15 cellular contexts compared by ENCODE assay signal in the genomic region with DNA sequence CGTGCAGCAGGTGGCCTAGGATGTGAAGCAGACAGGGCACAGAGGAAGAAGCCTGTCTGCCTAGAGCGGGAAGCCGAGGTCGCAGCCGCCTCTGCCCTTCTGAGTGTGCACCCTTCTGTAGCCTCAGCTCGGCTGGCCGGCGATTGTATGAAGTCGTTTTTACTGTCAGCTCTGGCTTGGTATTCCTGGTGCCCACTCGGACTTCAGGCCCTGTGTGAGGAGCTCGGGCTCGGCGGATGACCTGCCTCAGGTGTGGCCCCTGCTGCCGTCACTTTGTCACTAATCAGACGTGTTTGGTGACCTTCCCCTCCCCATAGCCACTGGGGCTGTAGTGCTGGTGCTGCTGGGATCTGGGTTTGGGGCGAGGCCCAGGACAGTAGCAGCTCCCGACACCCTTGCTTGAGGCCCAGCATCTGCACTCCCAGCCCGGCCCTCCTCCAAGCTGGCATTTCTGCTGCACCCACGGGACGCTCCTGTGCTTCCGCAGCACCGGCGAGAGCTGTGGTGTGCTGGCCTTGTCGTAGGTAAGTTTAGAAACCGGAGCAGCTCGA. TPM values are rescaled to one million over a fixed set of nuclear protein-coding genes. Genes with fewer than 3 reads are reported as not detected.
DNase-seq lines count a peak whose midpoint lies in the region; ATAC-seq and TF ChIP-seq lines count a peak whose summit lies in the region.
"Had no signal": no experiment of that assay in that cellular context is flagged by ENCODE, and none has a peak within 500 bp of the region (broad histone marks: within the 10 kb centered on the region; RNA-seq: fewer than 3 reads in every experiment).

No MANE protein-coding gene starts in this region.

- H3K9me3 Mint-ChIP-seq in brain (no peaks in the 10 kb centered on the region), mesothelial cell of epicardium (no peaks in the 10 kb centered on the region)
- H3K9me3 Mint-ChIP-seq: activated T-helper 1 cell treated with anti-CD3 and anti-CD28 coated beads, Interleukin-12 subunit alpha, Interleukin-12 subunit beta, Interleukin-2, Interleukin-4 antibody, amounts not matched to agents 30 ng/mL and 10 ng/mL and 1 ng/mL, durations not matched to agents 14 hours and 24 hours and 36 hours had no signal

- H3K27me3 ChIP-seq in sigmoid colon (no peaks in the 10 kb centered on the region), testis (no peaks in the 10 kb centered on the region)
- H3K27me3 ChIP-seq: body of pancreas had no signal

- peak; percentile 5 for ATAC-seq in left ventricle myocardium superior
- ATAC-seq: PC-3, T-helper 17 cell had no signal

- H3K27ac Mint-ChIP-seq in brain (peak overlapping the region in 4 of 5 experiments; percentile 23 to 97 (median 71)), mesothelial cell of epicardium (no peak overlapping the region)
- H3K27ac Mint-ChIP-seq: activated T-helper 1 cell treated with anti-CD3 and anti-CD28 coated beads, Interleukin-12 subunit alpha, Interleukin-12 subunit beta, Interleukin-2, Interleukin-4 antibody, amounts not matched to agents 30 ng/mL and 10 ng/mL and 1 ng/mL, durations not matched to agents 14 hours and 24 hours and 36 hours; T-helper 17 cell had no signal

- H3K36me3 ChIP-seq in sigmoid colon, result peaks cover 0 to 4% (median 0%) of the 10 kb centered on the region in 4 donors
- H3K36me3 ChIP-seq in testis (ENCODE audit: low read depth, missing control alignments), result no peaks in the 10 kb centered on the region

- TF ChIP-seq CTCF in brain (conservative IDR thresholded peaks at IDR 0.05) (no peak), sigmoid colon (IDR thresholded peaks at IDR 0.05) (no peak), mesothelial cell of epicardium (IDR thresholded peaks at IDR 0.05; ENCODE audit: unreplicated experiment) (no peak), testis (IDR thresholded peaks at IDR 0.05) (no peak)

- H3K36me3 Mint-ChIP-seq in brain (peaks cover 40% of the 10 kb centered on the region), mesothelial cell of epicardium (peaks cover 14% of the 10 kb centered on the region)

- 90 to 92% methylated on average over 26 of the region's 26 CpGs for WGBS in sigmoid colon, 2 donors
- 81% methylated on average over 26 of the region's 26 CpGs; no CpG with 5 or more reads in 1 of the 2 donors for WGBS in testis, 2 donors

- TF ChIP-seq EP300 in sigmoid colon (IDR thresholded peaks at IDR 0.05), result no peak

- DNase-seq in AG08395 (ENCODE audit: low spot score) (peak; percentile 5), left ventricle myocardium superior (peak; percentile 52), sigmoid colon (peak; percentile 68), mesothelial cell of epicardium (ENCODE audit: low spot score in 2 of 2, unreplicated experiment in 2 of 2) (no peak), testis (no peak), LoVo (ENCODE audit: low spot score) (no peak)
- DNase-seq in stimulated activated CD4-positive, alpha-beta T cell treated with anti-CD3 and anti-CD28 coated beads, Interleukin-2, amount 100 ng/mL, for 48 hours, result no peak
- DNase-seq: activated CD4-positive, alpha-beta T cell treated with anti-CD3 and anti-CD28 coated beads, Interleukin-2, amount 50 U/mL, for 1 hour; NCI-H345; PC-3; T-helper 17 cell had no signal

- H3K9me3 ChIP-seq in sigmoid colon (no peaks in the 10 kb centered on the region), testis (no peaks in the 10 kb centered on the region)
- H3K9me3 ChIP-seq: body of pancreas had no signal

- H3K27me3 Mint-ChIP-seq in brain (peaks cover 9% of the 10 kb centered on the region), mesothelial cell of epicardium (ENCODE audit: low read depth) (no peaks in the 10 kb centered on the region)
- H3K27me3 Mint-ChIP-seq: T-helper 17 cell had no signal

- H3K4me1 Mint-ChIP-seq in brain (peaks cover 54% of the 10 kb centered on the region), mesothelial cell of epicardium (peaks cover 11% of the 10 kb centered on the region)

- intact Hi-C loops in left ventricle myocardium superior (cut with micrococcal nuclease), result no loop called here
- intact Hi-C loops in sigmoid colon (cut with DNase I), result loop anchor here (2.0 to 10.0 kb wide), 3 partner anchors 114 to 487 kb away; partner anchors contain the start of gene ADARB1
- intact Hi-C loops in testis (cut with DNase I; ENCODE audit: low total_unique reads), result no loop called here

- TF ChIP-seq POLR2A in sigmoid colon (IDR thresholded peaks at IDR 0.05), result no peak
- no peak for TF ChIP-seq POLR2A in testis (IDR thresholded peaks at IDR 0.05)

- H3K4me3 Mint-ChIP-seq in brain (no peak overlapping the region), mesothelial cell of epicardium (no peak overlapping the region)
- H3K4me3 Mint-ChIP-seq: activated T-helper 1 cell treated with anti-CD3 and anti-CD28 coated beads, Interleukin-12 subunit alpha, Interleukin-12 subunit beta, Interleukin-2, Interleukin-4 antibody, amounts not matched to agents 30 ng/mL and 10 ng/mL and 1 ng/mL, durations not matched to agents 14 hours and 24 hours and 36 hours; T-helper 17 cell had no signal

- H3K4me1 ChIP-seq in sigmoid colon (peaks cover 0 to 76% (median 62%) of the 10 kb centered on the region in 4 donors), testis (peaks cover 26% of the 10 kb centered on the region)
- H3K4me1 ChIP-seq: body of pancreas had no signal

- peak overlapping the region; percentile 79 to 91 (median 86) for H3K27ac ChIP-seq in sigmoid colon
- H3K27ac ChIP-seq in testis, result no peak overlapping the region
- H3K27ac ChIP-seq: epithelial cell of prostate had no signal

- H3K4me3 ChIP-seq in sigmoid colon (peak overlapping the region in 3 of 4 donors; percentile 9 to 27 (median 26)), testis (no peak overlapping the region)
- H3K4me3 ChIP-seq: body of pancreas had no signal

RNA-seq across cellular contexts. Expression of gene SLX9, which starts 18.1 kb away (rescaled TPM):
- 33.7 TPM for polyA plus RNA-seq in brain (ENCODE audit: insufficient read depth, low read depth, low replicate concordance)
- 69.9 TPM for total RNA-seq in left ventricle myocardium superior
- 10 to 100 TPM; 18.3 to 38.8 (median 22.0) TPM for total RNA-seq in sigmoid colon
- polyA plus RNA-seq in sigmoid colon, result 10 to 100 TPM in 2 of 3 donors, 1 to 10 TPM in 1; 9.7 to 31.9 (median 15.0) TPM
- total RNA-seq in mesothelial cell of epicardium, result 30.6 to 32.3 TPM (median 31.8 TPM) in 3 replicates
- total RNA-seq in testis, result 10 to 100 TPM; 30.8 to 31.9 TPM
- 46.2 TPM for polyA plus RNA-seq in testis (ENCODE audit: insufficient read depth, low read depth, low replicate concordance)

RNA-seq across cellular contexts. Expression of gene ITGB2, which starts 37.3 kb away (rescaled TPM):
- 11.3 TPM for polyA plus RNA-seq in brain (ENCODE audit: insufficient read depth, low read depth, low replicate concordance)
- 26.5 TPM for total RNA-seq in left ventricle myocardium superior
- total RNA-seq in sigmoid colon, result 10 to 100 TPM; 14.7 to 82.0 (median 48.5) TPM
- 100 to 1,000 TPM in 1 of 3 donors, 10 to 100 TPM in 2; 21.0 to 103 (median 60.5) TPM for polyA plus RNA-seq in sigmoid colon
- total RNA-seq in mesothelial cell of epicardium, result 0.61 to 1.4 TPM (median 0.74 TPM) in 3 replicates
- total RNA-seq in testis, result 10 to 100 TPM in 1 of 2 donors, 1 to 10 TPM in 1; 5.6 to 29.5 TPM
- polyA plus RNA-seq in testis (ENCODE audit: insufficient read depth, low read depth, low replicate concordance), result 27.4 TPM

Comparison
In these comparisons a context has a peak if more than half of its experiments do, and no peak if none do; other contexts are left out.
1. DNase-seq: peak in AG08395 (single experiment), left ventricle myocardium superior (single experiment) and sigmoid colon (single experiment); none in mesothelial cell of epicardium (0 of 2), testis (single experiment), stimulated activated CD4-positive, alpha-beta T cell treated with anti-CD3 and anti-CD28 coated beads, Interleukin-2, amount 100 ng/mL, for 48 hours (0 of 2) and LoVo (single experiment).
2. H3K27ac ChIP-seq: peak in sigmoid colon (4 of 4); none in testis (0 of 2).
3. H3K4me3 ChIP-seq: peak in sigmoid colon (3 of 4); none in testis (0 of 2).